In genomic region chr1:75135829-75136142, GRCh38 we compare ENCODE assay signal across 9 cellular contexts.
DNase-seq lines count a peak whose midpoint lies in the region; ATAC-seq and TF ChIP-seq lines count a peak whose summit lies in the region.
"Had no signal": no experiment of that assay in that cellular context is flagged by ENCODE, and none has a peak within 500 bp of the region (broad histone marks: within the 10 kb centered on the region; RNA-seq: fewer than 3 reads in every experiment).

No MANE protein-coding gene starts in this region.

- H3K36me3 Mint-ChIP-seq in nephron progenitor cell (ENCODE audit: low read depth), result no peaks in the 10 kb centered on the region

- ATAC-seq in HG02970 (IDR thresholded peaks at IDR 0.05; ENCODE audit: low FRiP score, unreplicated experiment), result no peak

- H3K27ac ChIP-seq in coronary artery, result no peak overlapping the region
- H3K27ac ChIP-seq: right lobe of liver had no signal

- H3K27ac Mint-ChIP-seq in nephron progenitor cell, result no peak overlapping the region

- TF ChIP-seq CTCF in coronary artery (IDR thresholded peaks at IDR 0.05), result no peak
- TF ChIP-seq CTCF in nephron progenitor cell (IDR thresholded peaks at IDR 0.05), result no peak

- H3K27me3 Mint-ChIP-seq in nephron progenitor cell (ENCODE audit: low read depth, poor library complexity), result peaks cover 100% of the 10 kb centered on the region

- DNase-seq in DMS79 treated with DMSO at 0.1 percent for 48 hours (lab: John Stamatoyannopoulos, UW) (peak; percentile 30), NCI-H1105 treated with DMSO at 0.1 percent for 48 hours (lab: John Stamatoyannopoulos, UW) (peak; percentile 85), coronary artery (ENCODE audit: low spot score) (no peak), nephron progenitor cell (no peak), NCI-H128 (lab: John Stamatoyannopoulos, UW; ENCODE audit: unreplicated experiment) (no peak)
- DNase-seq in activated effector memory CD4-positive, alpha-beta T cell treated with Interleukin-2 at 50 U/mL for 16 hours, result no peak
- no peak for DNase-seq in stimulated activated CD8-positive, alpha-beta memory T cell treated with anti-CD3 and anti-CD28 coated beads, Interleukin-4, amount 100 ng/mL, for 48 hours
- DNase-seq: right lobe of liver had no signal

- peak overlapping the region; percentile 68 for H3K4me3 ChIP-seq in coronary artery

- H3K4me3 Mint-ChIP-seq in nephron progenitor cell, result peak overlapping the region; percentile 71

- no peaks in the 10 kb centered on the region for H3K9me3 Mint-ChIP-seq in nephron progenitor cell

- peaks cover 45% of the 10 kb centered on the region for H3K4me1 Mint-ChIP-seq in nephron progenitor cell

Comparison
In these comparisons a context has a peak if more than half of its experiments do, and no peak if none do; other contexts are left out.
1. DNase-seq: peak in DMS79 treated with DMSO at 0.1 percent for 48 hours (single experiment) and NCI-H1105 treated with DMSO at 0.1 percent for 48 hours (single experiment); none in coronary artery (single experiment), nephron progenitor cell (single experiment), activated effector memory CD4-positive, alpha-beta T cell treated with Interleukin-2 at 50 U/mL for 16 hours (single experiment), NCI-H128 (single experiment) and stimulated activated CD8-positive, alpha-beta memory T cell treated with anti-CD3 and anti-CD28 coated beads, Interleukin-4, amount 100 ng/mL, for 48 hours (single experiment).